ENCODE assay signal across 3 cellular contexts in the genomic region with DNA sequence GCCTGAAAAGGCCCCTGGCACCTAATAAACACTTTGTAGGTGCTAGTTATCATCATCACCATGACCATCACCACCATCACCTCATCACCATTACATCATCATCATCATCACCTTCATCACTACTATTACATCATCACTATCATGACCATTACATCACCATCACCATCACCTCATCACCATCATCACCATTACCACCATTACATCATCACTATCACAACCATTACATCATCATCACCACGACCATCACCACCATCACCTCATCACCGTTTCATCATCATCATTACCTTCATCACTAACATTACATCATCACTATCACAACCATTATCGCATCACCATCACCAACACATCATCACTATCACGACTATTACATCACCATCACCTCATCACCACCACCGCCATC.
TF ChIP-seq lines count a peak whose summit lies in the region.

No MANE protein-coding gene starts in this region.

TF ChIP-seq in HEK293, 187 proteins besides CTCF, POLR2A, EP300 and RAD21 (continues in another document):
- TF ChIP-seq SCRT2 (tag by site-specific recombination; IDR thresholded peaks at IDR 0.05): no peak
- no peak for TF ChIP-seq ZNF544 (tag by site-specific recombination; IDR thresholded peaks at IDR 0.05)
- TF ChIP-seq ZNF621 (tag by site-specific recombination; IDR thresholded peaks at IDR 0.05): peak; percentile 85; the same call in 1 of the 2 replicates
- no peak for TF ChIP-seq ZNF571 (tag by site-specific recombination; IDR thresholded peaks at IDR 0.05)
- no peak for TF ChIP-seq ZNF426 (tag by site-specific recombination; IDR thresholded peaks at IDR 0.05)
- TF ChIP-seq, protein P1, sequence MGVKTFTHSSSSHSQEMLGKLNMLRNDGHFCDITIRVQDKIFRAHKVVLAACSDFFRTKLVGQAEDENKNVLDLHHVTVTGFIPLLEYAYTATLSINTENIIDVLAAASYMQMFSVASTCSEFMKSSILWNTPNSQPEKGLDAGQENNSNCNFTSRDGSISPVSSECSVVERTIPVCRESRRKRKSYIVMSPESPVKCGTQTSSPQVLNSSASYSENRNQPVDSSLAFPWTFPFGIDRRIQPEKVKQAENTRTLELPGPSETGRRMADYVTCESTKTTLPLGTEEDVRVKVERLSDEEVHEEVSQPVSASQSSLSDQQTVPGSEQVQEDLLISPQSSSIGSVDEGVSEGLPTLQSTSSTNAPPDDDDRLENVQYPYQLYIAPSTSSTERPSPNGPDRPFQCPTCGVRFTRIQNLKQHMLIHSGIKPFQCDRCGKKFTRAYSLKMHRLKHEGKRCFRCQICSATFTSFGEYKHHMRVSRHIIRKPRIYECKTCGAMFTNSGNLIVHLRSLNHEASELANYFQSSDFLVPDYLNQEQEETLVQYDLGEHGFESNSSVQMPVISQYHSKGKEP (tag by site-specific recombination; IDR thresholded peaks at IDR 0.05): no peak
- TF ChIP-seq ZFHX2 (tag by site-specific recombination; conservative IDR thresholded peaks at IDR 0.05): no peak
- TF ChIP-seq, protein P2, sequence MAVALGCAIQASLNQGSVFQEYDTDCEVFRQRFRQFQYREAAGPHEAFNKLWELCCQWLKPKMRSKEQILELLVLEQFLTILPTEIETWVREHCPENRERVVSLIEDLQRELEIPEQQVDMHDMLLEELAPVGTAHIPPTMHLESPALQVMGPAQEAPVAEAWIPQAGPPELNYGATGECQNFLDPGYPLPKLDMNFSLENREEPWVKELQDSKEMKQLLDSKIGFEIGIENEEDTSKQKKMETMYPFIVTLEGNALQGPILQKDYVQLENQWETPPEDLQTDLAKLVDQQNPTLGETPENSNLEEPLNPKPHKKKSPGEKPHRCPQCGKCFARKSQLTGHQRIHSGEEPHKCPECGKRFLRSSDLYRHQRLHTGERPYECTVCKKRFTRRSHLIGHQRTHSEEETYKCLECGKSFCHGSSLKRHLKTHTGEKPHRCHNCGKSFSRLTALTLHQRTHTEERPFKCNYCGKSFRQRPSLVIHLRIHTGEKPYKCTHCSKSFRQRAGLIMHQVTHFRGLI (tag by site-specific recombination; IDR thresholded peaks at IDR 0.05): no peak
- TF ChIP-seq OVOL3 (tag by site-specific recombination; IDR thresholded peaks at IDR 0.05): no peak
- no peak for TF ChIP-seq SP2 (tag by site-specific recombination; IDR thresholded peaks at IDR 0.05)
- TF ChIP-seq, protein P3, sequence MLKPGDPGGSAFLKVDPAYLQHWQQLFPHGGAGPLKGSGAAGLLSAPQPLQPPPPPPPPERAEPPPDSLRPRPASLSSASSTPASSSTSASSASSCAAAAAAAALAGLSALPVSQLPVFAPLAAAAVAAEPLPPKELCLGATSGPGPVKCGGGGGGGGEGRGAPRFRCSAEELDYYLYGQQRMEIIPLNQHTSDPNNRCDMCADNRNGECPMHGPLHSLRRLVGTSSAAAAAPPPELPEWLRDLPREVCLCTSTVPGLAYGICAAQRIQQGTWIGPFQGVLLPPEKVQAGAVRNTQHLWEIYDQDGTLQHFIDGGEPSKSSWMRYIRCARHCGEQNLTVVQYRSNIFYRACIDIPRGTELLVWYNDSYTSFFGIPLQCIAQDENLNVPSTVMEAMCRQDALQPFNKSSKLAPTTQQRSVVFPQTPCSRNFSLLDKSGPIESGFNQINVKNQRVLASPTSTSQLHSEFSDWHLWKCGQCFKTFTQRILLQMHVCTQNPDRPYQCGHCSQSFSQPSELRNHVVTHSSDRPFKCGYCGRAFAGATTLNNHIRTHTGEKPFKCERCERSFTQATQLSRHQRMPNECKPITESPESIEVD (tag by site-specific recombination; IDR thresholded peaks at IDR 0.05): no peak
- TF ChIP-seq ZBTB1 (tag by site-specific recombination; IDR thresholded peaks at IDR 0.05): no peak
- TF ChIP-seq ZNF140 (tag by site-specific recombination; IDR thresholded peaks at IDR 0.05): no peak
- TF ChIP-seq ZNF157 (tag by site-specific recombination; IDR thresholded peaks at IDR 0.05): no peak
- TF ChIP-seq SALL2 (tag by site-specific recombination; IDR thresholded peaks at IDR 0.05; ENCODE audit: borderline replicate concordance): no peak
- TF ChIP-seq, protein P4, sequence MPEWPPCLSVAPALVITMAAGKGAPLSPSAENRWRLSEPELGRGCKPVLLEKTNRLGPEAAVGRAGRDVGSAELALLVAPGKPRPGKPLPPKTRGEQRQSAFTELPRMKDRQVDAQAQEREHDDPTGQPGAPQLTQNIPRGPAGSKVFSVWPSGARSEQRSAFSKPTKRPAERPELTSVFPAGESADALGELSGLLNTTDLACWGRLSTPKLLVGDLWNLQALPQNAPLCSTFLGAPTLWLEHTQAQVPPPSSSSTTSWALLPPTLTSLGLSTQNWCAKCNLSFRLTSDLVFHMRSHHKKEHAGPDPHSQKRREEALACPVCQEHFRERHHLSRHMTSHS (tag by site-specific recombination; IDR thresholded peaks at IDR 0.05): no peak

TF ChIP-seq in GM12878, 131 proteins besides CTCF, POLR2A, EP300 and RAD21:
- TF ChIP-seq ATF7 (IDR thresholded peaks at IDR 0.05; ENCODE audit: low read depth) (peak; percentile 90), EGR1 (IDR thresholded peaks at IDR 0.05; ENCODE audit: borderline replicate concordance in 1 of 2, low read depth in 2 of 2, low read length in 2 of 2) (no peak)

TF ChIP-seq in endothelial cell of umbilical vein, 7 proteins besides CTCF, POLR2A, EP300 and RAD21:
- TF ChIP-seq JUN (IDR thresholded peaks at IDR 0.05; ENCODE audit: borderline replicate concordance, insufficient read depth, insufficient read length, low read depth) (peak; percentile 36), GATA2 (IDR thresholded peaks at IDR 0.05; ENCODE audit: insufficient read depth, insufficient read length, low read depth, low read length) (no peak)
